11 cellular contexts compared by ENCODE assay signal in genomic region chr12:110576504-110576903, GRCh38. TPM values are rescaled to one million over a fixed set of nuclear protein-coding genes. Genes with fewer than 3 reads are reported as not detected.
DNase-seq lines count a peak whose midpoint lies in the region; ATAC-seq and TF ChIP-seq lines count a peak whose summit lies in the region.
"Had no signal": no experiment of that assay in that cellular context is flagged by ENCODE, and none has a peak within 500 bp of the region (broad histone marks: within the 10 kb centered on the region; RNA-seq: fewer than 3 reads in every experiment).

No MANE protein-coding gene starts in this region.

- H3K27me3 ChIP-seq in CD8-positive, alpha-beta T cell (ENCODE audit: insufficient read depth, low read length), result no peaks in the 10 kb centered on the region
- no peaks in the 10 kb centered on the region for H3K27me3 ChIP-seq in naive thymus-derived CD4-positive, alpha-beta T cell (ENCODE audit: control insufficient read depth in 2 of 2, insufficient read depth in 2 of 2, low read length in 2 of 2)

- H3K4me1 Mint-ChIP-seq in CD14-positive monocyte (peaks cover 65% of the 10 kb centered on the region), glutamatergic neuron (ENCODE audit: low read depth, unreplicated experiment) (peaks cover 3% of the 10 kb centered on the region)
- H3K4me1 Mint-ChIP-seq in CD8-positive, alpha-beta T cell (ENCODE audit: low read depth), result peaks cover 75% of the 10 kb centered on the region
- peaks cover 51% of the 10 kb centered on the region for H3K4me1 Mint-ChIP-seq in activated naive CD8-positive, alpha-beta T cell treated with anti-CD3 and anti-CD28 coated beads, Interleukin-2, amount 10 ng/mL, durations not matched to agents 7 days and 5 days
- H3K4me1 Mint-ChIP-seq in naive thymus-derived CD4-positive, alpha-beta T cell, result peaks cover 53 to 80% (median 72%) of the 10 kb centered on the region in 7 donors

- H3K27ac Mint-ChIP-seq in CD14-positive monocyte (peak overlapping the region in 6 of 7 donors; percentile 10 to 98 (median 92)), glutamatergic neuron (ENCODE audit: unreplicated experiment) (no peak overlapping the region)
- H3K27ac Mint-ChIP-seq in CD8-positive, alpha-beta T cell, result peak overlapping the region; percentile 67
- H3K27ac Mint-ChIP-seq in activated naive CD8-positive, alpha-beta T cell treated with anti-CD3 and anti-CD28 coated beads, Interleukin-2, amount 10 ng/mL, durations not matched to agents 7 days and 5 days, result peak overlapping the region; percentile 66
- H3K27ac Mint-ChIP-seq in naive thymus-derived CD4-positive, alpha-beta T cell, result peak overlapping the region; percentile 10 to 96 (median 59)

- H3K4me3 ChIP-seq in CD8-positive, alpha-beta T cell (ENCODE audit: low read depth, low read length), result no peak overlapping the region
- H3K4me3 ChIP-seq in naive thymus-derived CD4-positive, alpha-beta T cell (ENCODE audit: low read length), result no peak overlapping the region
- H3K4me3 ChIP-seq: SK-N-MC had no signal

- H3K4me3 Mint-ChIP-seq in CD14-positive monocyte (no peak overlapping the region), glutamatergic neuron (ENCODE audit: unreplicated experiment) (no peak overlapping the region)
- H3K4me3 Mint-ChIP-seq in CD8-positive, alpha-beta T cell, result peak overlapping the region; percentile 3
- H3K4me3 Mint-ChIP-seq in activated naive CD8-positive, alpha-beta T cell treated with anti-CD3 and anti-CD28 coated beads, Interleukin-2, amount 10 ng/mL, durations not matched to agents 7 days and 5 days, result no peak overlapping the region
- peak overlapping the region; percentile 1 to 71 (median 50) for H3K4me3 Mint-ChIP-seq in naive thymus-derived CD4-positive, alpha-beta T cell

- H3K9me3 Mint-ChIP-seq in CD14-positive monocyte, result peaks cover 4 to 14% (median 10%) of the 10 kb centered on the region in 7 donors
- H3K9me3 Mint-ChIP-seq in CD8-positive, alpha-beta T cell, result peaks cover 6% of the 10 kb centered on the region
- H3K9me3 Mint-ChIP-seq in activated naive CD8-positive, alpha-beta T cell treated with anti-CD3 and anti-CD28 coated beads, Interleukin-2, amount 10 ng/mL, durations not matched to agents 7 days and 5 days, result peaks cover 5% of the 10 kb centered on the region
- H3K9me3 Mint-ChIP-seq in naive thymus-derived CD4-positive, alpha-beta T cell, result peaks cover 0 to 12% (median 6%) of the 10 kb centered on the region in 11 donors
- H3K9me3 Mint-ChIP-seq in glutamatergic neuron (ENCODE audit: unreplicated experiment), result no peaks in the 10 kb centered on the region

- DNase-seq in CD14-positive monocyte (ENCODE audit: low spot score) (no peak), glutamatergic neuron (no peak), NOMO-1 treated with dmso at 0.1 percent for 144 hours (lab: John Stamatoyannopoulos, UW; ENCODE audit: unreplicated experiment) (no peak)
- no peak for DNase-seq in CD8-positive, alpha-beta T cell
- DNase-seq in activated naive CD8-positive, alpha-beta T cell treated with anti-CD3 and anti-CD28 coated beads, Interleukin-2, amount 10 ng/mL, durations not matched to agents 7 days and 5 days, result no peak
- DNase-seq in naive thymus-derived CD4-positive, alpha-beta T cell, result no peak
- DNase-seq: NCI-H1105; stimulated activated CD4-positive, alpha-beta T cell treated with anti-CD3 and anti-CD28 coated beads, Interleukin-2, amount 100 ng/mL, for 48 hours had no signal

- no peak for TF ChIP-seq CTCF in CD14-positive monocyte (IDR thresholded peaks at IDR 0.05)
- TF ChIP-seq CTCF in CD8-positive, alpha-beta T cell (IDR thresholded peaks at IDR 0.05), result no peak
- TF ChIP-seq CTCF in glutamatergic neuron (IDR thresholded peaks at IDR 0.05; ENCODE audit: partially characterized antibody, unreplicated experiment), result no peak

- peaks cover 55% of the 10 kb centered on the region for H3K4me1 ChIP-seq in CD8-positive, alpha-beta T cell (ENCODE audit: insufficient read depth, low read length)
- H3K4me1 ChIP-seq in naive thymus-derived CD4-positive, alpha-beta T cell (ENCODE audit: control insufficient read depth in 2 of 2, insufficient read depth in 2 of 2, low read length in 2 of 2), result peaks cover 23 to 47% of the 10 kb centered on the region in 2 donors

- intact Hi-C loops in CD14-positive monocyte (cut with micrococcal nuclease), result loop anchor here in 1 of 2 donors (2.0 kb wide), 1 partner anchor 14 kb away; no protein-coding TSS in a partner anchor
- intact Hi-C loops in CD8-positive, alpha-beta T cell (cut with DNase I, micrococcal nuclease), result loop anchor here in 1 of 2 experiments (2.0 kb wide), 1 partner anchor 14 kb away; no protein-coding TSS in a partner anchor
- intact Hi-C loops in naive thymus-derived CD4-positive, alpha-beta T cell (cut with micrococcal nuclease), result no loop called here

- H3K27me3 Mint-ChIP-seq in CD14-positive monocyte (ENCODE audit: low read depth in 3 of 3), result peaks cover 0 to 6% (median 0%) of the 10 kb centered on the region in 3 donors
- no peaks in the 10 kb centered on the region for H3K27me3 Mint-ChIP-seq in CD8-positive, alpha-beta T cell (ENCODE audit: low read depth)
- H3K27me3 Mint-ChIP-seq in activated naive CD8-positive, alpha-beta T cell treated with anti-CD3 and anti-CD28 coated beads, Interleukin-2, amount 10 ng/mL, durations not matched to agents 7 days and 5 days, result no peaks in the 10 kb centered on the region
- H3K27me3 Mint-ChIP-seq in naive thymus-derived CD4-positive, alpha-beta T cell, result no peaks in the 10 kb centered on the region
- no peaks in the 10 kb centered on the region for H3K27me3 Mint-ChIP-seq in glutamatergic neuron (ENCODE audit: unreplicated experiment)

- POLR2A ChIA-PET in CD8-positive, alpha-beta T cell (lab: Charles Lee), result interaction anchor here (1.9 kb wide), 1 partner anchor 108 kb away, joined by 8 read pairs; the partner anchor contains the start of genes FAM216A and GPN3
- POLR2A ChIA-PET in activated naive CD8-positive, alpha-beta T cell treated with anti-CD3 and anti-CD28 coated beads, Interleukin-2, amount 10 ng/mL, durations not matched to agents 7 days and 5 days (lab: Charles Lee), result interaction anchor here (1.3 kb wide), 1 partner anchor 14 kb away, joined by 8 read pairs; no protein-coding TSS in a partner anchor
- POLR2A ChIA-PET in naive thymus-derived CD4-positive, alpha-beta T cell (lab: Charles Lee), result interaction anchor here (0.9 to 5.1 kb wide), 6 partner anchors 9 to 126 kb away, joined by 3 to 32 read pairs (median 4); partner anchors contain the start of genes ARPC3 and TCTN1

- peaks cover 5% of the 10 kb centered on the region for H3K9me3 ChIP-seq in CD8-positive, alpha-beta T cell (ENCODE audit: low read length)
- peaks cover 0 to 6% (median 4%) of the 10 kb centered on the region in 3 experiments for H3K9me3 ChIP-seq in naive thymus-derived CD4-positive, alpha-beta T cell (ENCODE audit: control insufficient read depth in 2 of 3, low read length in 3 of 3)

- no peaks in the 10 kb centered on the region for H3K36me3 ChIP-seq in CD8-positive, alpha-beta T cell (ENCODE audit: insufficient read depth, low read length)
- no peaks in the 10 kb centered on the region for H3K36me3 ChIP-seq in naive thymus-derived CD4-positive, alpha-beta T cell (ENCODE audit: control insufficient read depth in 2 of 3, insufficient read depth in 3 of 3, low read length in 3 of 3)

- H3K36me3 Mint-ChIP-seq in CD14-positive monocyte, result peaks cover 15 to 16% of the 10 kb centered on the region in 2 donors
- H3K36me3 Mint-ChIP-seq in CD8-positive, alpha-beta T cell, result peaks cover 7% of the 10 kb centered on the region
- peaks cover 32% of the 10 kb centered on the region for H3K36me3 Mint-ChIP-seq in activated naive CD8-positive, alpha-beta T cell treated with anti-CD3 and anti-CD28 coated beads, Interleukin-2, amount 10 ng/mL, durations not matched to agents 7 days and 5 days
- H3K36me3 Mint-ChIP-seq in naive thymus-derived CD4-positive, alpha-beta T cell, result peaks cover 0 to 40% (median 9%) of the 10 kb centered on the region in 5 donors
- H3K36me3 Mint-ChIP-seq in glutamatergic neuron (ENCODE audit: unreplicated experiment), result peaks cover 5% of the 10 kb centered on the region

- CTCF ChIA-PET in CD8-positive, alpha-beta T cell (lab: Charles Lee), result interaction anchor here (1.5 to 4.8 kb wide), 2 partner anchors 15 to 25 kb away, joined by 5 to 39 read pairs; no protein-coding TSS in a partner anchor
- CTCF ChIA-PET in naive thymus-derived CD4-positive, alpha-beta T cell (lab: Charles Lee), result interaction anchor here (0.6 to 2.7 kb wide), 5 partner anchors 11 to 145 kb away, joined by 3 to 24 read pairs (median 4); no protein-coding TSS in a partner anchor

- H3K27ac ChIP-seq in CD8-positive, alpha-beta T cell (ENCODE audit: low read depth, low read length), result no peak overlapping the region
- H3K27ac ChIP-seq in naive thymus-derived CD4-positive, alpha-beta T cell (ENCODE audit: low read depth, low read length), result no peak overlapping the region
- H3K27ac ChIP-seq: C4-2B, SK-N-MC had no signal

- ATAC-seq in CD8-positive, alpha-beta T cell, result no peak
- no peak for ATAC-seq in activated naive CD8-positive, alpha-beta T cell treated with anti-CD3 and anti-CD28 coated beads, Interleukin-2, amount 10 ng/mL, durations not matched to agents 7 days and 5 days (ENCODE audit: low read depth)
- ATAC-seq in naive thymus-derived CD4-positive, alpha-beta T cell, result no peak
- ATAC-seq in HG02759 (IDR thresholded peaks at IDR 0.05; ENCODE audit: unreplicated experiment), result no peak

RNA-seq across cellular contexts. Expression of gene PPTC7, which starts 6.6 kb away (rescaled TPM):
- polyA plus RNA-seq in CD14-positive monocyte, result 10 to 100 TPM; 11.6 to 15.1 TPM
- 10 to 100 TPM; 49.6 to 50.4 TPM for total RNA-seq in CD8-positive, alpha-beta T cell
- 10 to 100 TPM; 28.3 to 30.0 TPM for total RNA-seq in activated naive CD8-positive, alpha-beta T cell treated with anti-CD3 and anti-CD28 coated beads, Interleukin-2, amount 10 ng/mL, durations not matched to agents 7 days and 5 days
- 10 to 100 TPM; 36.7 to 43.8 (median 38.8) TPM for total RNA-seq in naive thymus-derived CD4-positive, alpha-beta T cell
- 10 to 100 TPM in 1 of 2 donors, 1 to 10 TPM in 1; 9.7 to 10.7 TPM for polyA plus RNA-seq in naive thymus-derived CD4-positive, alpha-beta T cell
- total RNA-seq in glutamatergic neuron (ENCODE audit: unreplicated experiment), result 11.4 TPM

RNA-seq across cellular contexts. Expression of gene TCTN1, which starts 37.4 kb away (rescaled TPM):
- polyA plus RNA-seq in CD14-positive monocyte, result 1 to 10 TPM; 4.5 to 6.1 TPM
- 1 to 10 TPM; 4.7 to 4.9 TPM for total RNA-seq in CD8-positive, alpha-beta T cell
- total RNA-seq in activated naive CD8-positive, alpha-beta T cell treated with anti-CD3 and anti-CD28 coated beads, Interleukin-2, amount 10 ng/mL, durations not matched to agents 7 days and 5 days, result 10 to 100 TPM; 10.1 to 10.3 TPM
- 10 to 100 TPM in 3 of 5 experiments, 1 to 10 TPM in 2; 5.2 to 13.0 (median 10.2) TPM for total RNA-seq in naive thymus-derived CD4-positive, alpha-beta T cell
- polyA plus RNA-seq in naive thymus-derived CD4-positive, alpha-beta T cell, result 1 to 10 TPM; 4.2 to 8.8 TPM
- total RNA-seq in glutamatergic neuron (ENCODE audit: unreplicated experiment), result 21.8 TPM

Comparison
In these comparisons a context has a peak if more than half of its experiments do, and no peak if none do; other contexts are left out.
1. H3K4me3 Mint-ChIP-seq: peak in CD8-positive, alpha-beta T cell (single experiment) and naive thymus-derived CD4-positive, alpha-beta T cell (10 of 10); none in CD14-positive monocyte (0 of 2), activated naive CD8-positive, alpha-beta T cell treated with anti-CD3 and anti-CD28 coated beads, Interleukin-2, amount 10 ng/mL, durations not matched to agents 7 days and 5 days (single experiment) and glutamatergic neuron (single experiment).